In genomic region chr3:142489572-142490323, GRCh38 we compare ENCODE assay signal across 14 cellular contexts.
"Had no signal": no experiment of that assay in that cellular context is flagged by ENCODE, and none has a peak within 500 bp of the region (broad histone marks: within the 10 kb centered on the region; RNA-seq: fewer than 3 reads in every experiment).

No MANE protein-coding gene starts in this region.

- H3K27ac ChIP-seq: adrenal gland, cardiac muscle cell, spleen had no signal

- H3K4me3 ChIP-seq: adrenal gland, cardiac muscle cell, lung, spleen had no signal

- H3K4me3 Mint-ChIP-seq: neural crest cell; stimulated activated naive CD8-positive, alpha-beta T cell treated with anti-CD3 and anti-CD28 coated beads, Interleukin-15, amount 100 ng/mL, for 72 hours; type B pancreatic cell had no signal

- ATAC-seq: esophagus mucosa; sciatic nerve; stimulated activated naive CD8-positive, alpha-beta T cell treated with anti-CD3 and anti-CD28 coated beads, Interleukin-15, amount 100 ng/mL, for 72 hours had no signal

- H3K9me3 Mint-ChIP-seq: neural crest cell; stimulated activated naive CD8-positive, alpha-beta T cell treated with anti-CD3 and anti-CD28 coated beads, Interleukin-15, amount 100 ng/mL, for 72 hours; type B pancreatic cell had no signal

- H3K4me1 Mint-ChIP-seq: neural crest cell; stimulated activated naive CD8-positive, alpha-beta T cell treated with anti-CD3 and anti-CD28 coated beads, Interleukin-15, amount 100 ng/mL, for 72 hours had no signal

- H3K27me3 Mint-ChIP-seq: stimulated activated naive CD8-positive, alpha-beta T cell treated with anti-CD3 and anti-CD28 coated beads, Interleukin-15, amount 100 ng/mL, for 72 hours; type B pancreatic cell had no signal

- DNase-seq: activated CD4-positive, CD25-positive, alpha-beta regulatory T cell treated with anti-CD3 and anti-CD28 coated beads, Interleukin-2, amount 50 U/mL, for 72 hours; activated effector memory CD4-positive, alpha-beta T cell treated with Interleukin-2 at 50 U/mL for 16 hours; activated naive CD4-positive, alpha-beta T cell treated with anti-CD3 and anti-CD28 coated beads, Interleukin-2, amount 50 U/mL, for 16 hours; activated T-cell treated with anti-CD3 and anti-CD28 coated beads, Interleukin-2, amount 50 U/mL, for 1 hour; adrenal gland; islet precursor cell; spleen; stimulated activated naive CD8-positive, alpha-beta T cell treated with anti-CD3 and anti-CD28 coated beads, Interleukin-15, amount 100 ng/mL, for 72 hours had no signal
